Comparison of ENCODE assay signal across 11 cellular contexts in genomic region chr10:33095867-33096479, GRCh38.
DNase-seq lines count a peak whose midpoint lies in the region; ATAC-seq, FAIRE-seq and TF ChIP-seq lines count a peak whose summit lies in the region.
"Had no signal": no experiment of that assay in that cellular context is flagged by ENCODE, and none has a peak within 500 bp of the region (broad histone marks: within the 10 kb centered on the region; RNA-seq: fewer than 3 reads in every experiment).

No MANE protein-coding gene starts in this region.

- DNase-seq in GM23338 (ENCODE audit: low spot score): peak; percentile 51
- DNase-seq in naive B cell: peak; percentile 29
- no peak for DNase-seq in MCF 10A (ENCODE audit: unreplicated experiment)
- DNase-seq in H54 (ENCODE audit: insufficient read length, low spot score): no peak
- DNase-seq in T-helper 2 cell treated with Interferon-gamma antibody and Interleukin-4, amounts not matched to agents 5 μg/mL and 100 μg/mL, for 36 hours (ENCODE audit: low spot score): no peak
- DNase-seq: GDM1; naive thymus-derived CD4-positive, alpha-beta T cell; NCI-H524 treated with DMSO at 0.1 percent for 48 hours had no signal

- CTCF ChIA-PET in MCF 10A (lab: Yijun Ruan, JAX): interaction anchor here (1.0 kb wide), 1 partner anchor 37 kb away, joined by 3 read pairs; no protein-coding TSS in a partner anchor

- H3K36me3 ChIP-seq in GM23338 (ENCODE audit: insufficient read depth): peaks cover 8% of the 10 kb centered on the region; the same call in 1 of the 2 replicates

- H3K4me1 Mint-ChIP-seq in GM23338 (peaks cover 15% of the 10 kb centered on the region), naive B cell (peaks cover 43 to 60% (median 54%) of the 10 kb centered on the region in 3 donors), MCF 10A (ENCODE audit: insufficient read depth, unreplicated experiment) (no peaks in the 10 kb centered on the region)
- H3K4me1 Mint-ChIP-seq in T-helper 2 cell treated with Interferon-gamma antibody and Interleukin-4, amounts not matched to agents 5 μg/mL and 100 μg/mL, for 36 hours (ENCODE audit: low read depth): peaks cover 12% of the 10 kb centered on the region

- POLR2A ChIA-PET in MCF 10A (lab: Yijun Ruan, JAX): interaction anchor here (0.6 kb wide), 1 partner anchor 854 kb away, joined by 3 read pairs; no protein-coding TSS in a partner anchor

- H3K79me2 ChIP-seq in GM23338 (replicated peaks; ENCODE audit: insufficient read depth): no peaks in the 10 kb centered on the region
- H3K79me2 ChIP-seq: hepatocyte had no signal

- H4K20me1 ChIP-seq in GM23338 (replicated peaks; ENCODE audit: insufficient read depth): no peaks in the 10 kb centered on the region

- H3K36me3 Mint-ChIP-seq in GM23338 (ENCODE audit: low read depth) (peaks cover 56% of the 10 kb centered on the region), naive B cell (peaks cover 6 to 21% of the 10 kb centered on the region in 2 donors), MCF 10A (ENCODE audit: insufficient read depth, unreplicated experiment) (no peaks in the 10 kb centered on the region)
- peaks cover 8% of the 10 kb centered on the region for H3K36me3 Mint-ChIP-seq in T-helper 2 cell treated with Interferon-gamma antibody and Interleukin-4, amounts not matched to agents 5 μg/mL and 100 μg/mL, for 36 hours (ENCODE audit: low read depth)

- no peak overlapping the region for H2AFZ ChIP-seq in GM23338
- H2AFZ ChIP-seq: hepatocyte had no signal

- H3K4me3 Mint-ChIP-seq in GM23338 (no peak overlapping the region; the same call in 2 of the 3 replicates), naive B cell (peak overlapping the region; percentile 28 to 83 (median 64)), MCF 10A (ENCODE audit: unreplicated experiment) (no peak overlapping the region)
- no peak overlapping the region for H3K4me3 Mint-ChIP-seq in T-helper 2 cell treated with Interferon-gamma antibody and Interleukin-4, amounts not matched to agents 5 μg/mL and 100 μg/mL, for 36 hours
- H3K4me3 Mint-ChIP-seq: naive thymus-derived CD4-positive, alpha-beta T cell had no signal

- H3K27ac Mint-ChIP-seq in GM23338 (peak overlapping the region; percentile 80), naive B cell (peak overlapping the region; percentile 9 to 86 (median 68)), MCF 10A (ENCODE audit: low read depth, unreplicated experiment) (no peak overlapping the region)
- no peak overlapping the region for H3K27ac Mint-ChIP-seq in T-helper 2 cell treated with Interferon-gamma antibody and Interleukin-4, amounts not matched to agents 5 μg/mL and 100 μg/mL, for 36 hours

- H3K27me3 ChIP-seq in GM23338 (ENCODE audit: insufficient read depth): no peaks in the 10 kb centered on the region
- H3K27me3 ChIP-seq: hepatocyte had no signal

- TF ChIP-seq CTCF in GM23338 (conservative IDR thresholded peaks at IDR 0.05; ENCODE audit: low read depth in 2 of 2) (no peak), MCF 10A (IDR thresholded peaks at IDR 0.05; ENCODE audit: unreplicated experiment) (no peak)

- peak overlapping the region; percentile 63 for H3K4me2 ChIP-seq in GM23338
- H3K4me2 ChIP-seq: hepatocyte had no signal

- H3K9me3 Mint-ChIP-seq in GM23338 (peaks cover 57% of the 10 kb centered on the region), naive B cell (peaks cover 4 to 22% (median 16%) of the 10 kb centered on the region in 7 donors), MCF 10A (ENCODE audit: unreplicated experiment) (peaks cover 8% of the 10 kb centered on the region)
- peaks cover 44% of the 10 kb centered on the region for H3K9me3 Mint-ChIP-seq in T-helper 2 cell treated with Interferon-gamma antibody and Interleukin-4, amounts not matched to agents 5 μg/mL and 100 μg/mL, for 36 hours

- peaks cover 6% of the 10 kb centered on the region for H3K4me1 ChIP-seq in GM23338 (ENCODE audit: insufficient read depth)

- BruUV-seq in MCF 10A (replicated peaks; lab: Mats Ljungman, UMichigan): no TSS peak

- no peaks in the 10 kb centered on the region for H3K27me3 Mint-ChIP-seq in GM23338 (ENCODE audit: insufficient read depth, low read depth, poor library complexity)
- H3K27me3 Mint-ChIP-seq in naive B cell: no peaks in the 10 kb centered on the region
- no peaks in the 10 kb centered on the region for H3K27me3 Mint-ChIP-seq in MCF 10A (ENCODE audit: insufficient read depth, unreplicated experiment)
- H3K27me3 Mint-ChIP-seq in T-helper 2 cell treated with Interferon-gamma antibody and Interleukin-4, amounts not matched to agents 5 μg/mL and 100 μg/mL, for 36 hours (ENCODE audit: low read depth): no peaks in the 10 kb centered on the region
- H3K27me3 Mint-ChIP-seq: naive thymus-derived CD4-positive, alpha-beta T cell had no signal

- intact Hi-C loops in MCF 10A (cut with micrococcal nuclease): no loop called here

- peak overlapping the region; percentile 17; the same call in 1 of the 2 replicates for H3K4me3 ChIP-seq in GM23338
- H3K4me3 ChIP-seq: hepatocyte had no signal

- no peaks in the 10 kb centered on the region; the same call in 1 of the 2 replicates for H3K9me2 ChIP-seq in GM23338 (ENCODE audit: insufficient read depth)

- ATAC-seq in GM18909 (IDR thresholded peaks at IDR 0.05; ENCODE audit: poor library complexity, unreplicated experiment): peak; percentile 77
- ATAC-seq in GM23338: peak; percentile 74
- ATAC-seq in HG03439 (IDR thresholded peaks at IDR 0.05; ENCODE audit: unreplicated experiment): peak; percentile 81
- ATAC-seq in naive B cell (ENCODE audit: low read depth in 2 of 2): peak; percentile 79 to 83
- ATAC-seq: naive thymus-derived CD4-positive, alpha-beta T cell had no signal

- H3K27ac ChIP-seq in GM23338 (ENCODE audit: low read depth): peak overlapping the region; percentile 43; the same call in 1 of the 2 replicates
- H3K27ac ChIP-seq: hepatocyte had no signal

- 0 out of 2 replicates have a peak, but pooled peaks cover 5% of the 10 kb centered on the region for H3F3A ChIP-seq in GM23338 (replicated peaks; ENCODE audit: low read depth)

- no peak for FAIRE-seq in H54 (lab: Jason Lieb, UNC)

- no peak for TF ChIP-seq POLR2A in H54 (IDR thresholded peaks at IDR 0.05; ENCODE audit: low read depth, low read length)

TF ChIP-seq in GM23338, 12 proteins besides CTCF, POLR2A, EP300 and RAD21:
- TF ChIP-seq ZNF331 (CRISPR knock-in tag; IDR thresholded peaks at IDR 0.05; ENCODE audit: low read depth): no peak
- TF ChIP-seq ZNF462 (CRISPR knock-in tag; IDR thresholded peaks at IDR 0.05): peak; percentile 68; the same call in 1 of the 2 replicates

Comparison
In these comparisons a context has a peak if more than half of its experiments do, and no peak if none do; other contexts are left out.
1. DNase-seq: peak in GM23338 (single experiment) and naive B cell (single experiment); none in MCF 10A (single experiment), H54 (single experiment) and T-helper 2 cell treated with Interferon-gamma antibody and Interleukin-4, amounts not matched to agents 5 μg/mL and 100 μg/mL, for 36 hours (single experiment).
2. H3K27ac Mint-ChIP-seq: peak in GM23338 (single experiment) and naive B cell (6 of 6); none in MCF 10A (single experiment) and T-helper 2 cell treated with Interferon-gamma antibody and Interleukin-4, amounts not matched to agents 5 μg/mL and 100 μg/mL, for 36 hours (single experiment).
3. H3K4me3 Mint-ChIP-seq: peak in naive B cell (8 of 8); none in GM23338 (single experiment), MCF 10A (single experiment) and T-helper 2 cell treated with Interferon-gamma antibody and Interleukin-4, amounts not matched to agents 5 μg/mL and 100 μg/mL, for 36 hours (single experiment).
4. Peak in every context shown above with its lines, with median percentiles within 50 percentile points of each other: ATAC-seq.